Comparison of ENCODE assay signal across 13 cellular contexts in the genomic region with DNA sequence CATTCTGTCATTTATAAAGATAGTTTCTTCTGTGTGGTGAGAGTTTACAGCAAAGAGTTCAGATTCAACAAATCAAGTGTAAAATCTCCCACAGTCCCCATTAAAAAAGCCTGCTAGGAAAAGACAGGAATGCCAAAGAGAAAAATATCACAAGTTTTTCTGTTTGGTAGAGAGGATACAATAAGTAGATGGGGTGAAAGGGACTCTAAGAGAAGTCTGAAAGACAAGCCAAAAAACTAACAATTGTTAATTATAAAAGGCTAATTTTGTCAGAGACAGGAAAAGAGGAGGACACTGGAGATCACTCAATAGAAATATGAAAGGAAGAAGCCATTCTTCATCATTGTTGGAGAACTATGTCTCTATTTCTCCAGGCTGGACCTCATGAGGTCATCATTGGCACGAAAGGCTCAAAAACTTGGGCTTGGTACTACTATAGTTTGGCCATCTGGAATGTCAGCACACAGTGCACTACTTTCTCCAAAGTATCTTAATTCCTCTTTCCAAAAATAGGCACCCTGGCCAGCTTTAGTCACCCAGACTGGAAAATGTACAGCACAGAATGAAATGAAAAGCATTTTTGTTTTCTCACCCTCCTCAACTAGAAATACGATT. TPM values are rescaled to one million over a fixed set of nuclear protein-coding genes. Genes with fewer than 3 reads are reported as not detected.
DNase-seq lines count a peak whose midpoint lies in the region; ATAC-seq and TF ChIP-seq lines count a peak whose summit lies in the region.
"Had no signal": no experiment of that assay in that cellular context is flagged by ENCODE, and none has a peak within 500 bp of the region (broad histone marks: within the 10 kb centered on the region; RNA-seq: fewer than 3 reads in every experiment).

No MANE protein-coding gene starts in this region.

- TF ChIP-seq CTCF in heart right ventricle (IDR thresholded peaks at IDR 0.05) (no peak), transverse colon (IDR thresholded peaks at IDR 0.05) (no peak)

- H3K27ac ChIP-seq in angular gyrus (ENCODE audit: low read depth, low read length), result peak overlapping the region; percentile 11
- H3K27ac ChIP-seq in heart right ventricle, result peak overlapping the region in 8 of 10 donors; percentile 13 to 79 (median 58)
- H3K27ac ChIP-seq in transverse colon, result no peak overlapping the region
- H3K27ac ChIP-seq: KMS-11 had no signal

- H3K4me3 ChIP-seq in heart right ventricle (peak overlapping the region in 4 of 10 donors; percentile 6 to 21 (median 8)), transverse colon (no peak overlapping the region)
- H3K4me3 ChIP-seq: esophagus squamous epithelium had no signal

- in situ Hi-C loops in transverse colon (cut with MboI; ENCODE audit: low pct_ligation_motif_present in 1 of 4, low pct_unique_long_range_greater_than_20kb in 1 of 4, low sequenced_read_pairs in 3 of 4), result no loop called here

- 17% methylated on average over 2 of the region's 2 CpGs for WGBS in heart right ventricle, 2 donors
- 69% methylated on average over 2 of the region's 2 CpGs for WGBS in transverse colon (ENCODE audit: low coverage in 1 of 2), 2 donors

- H3K4me1 ChIP-seq in heart right ventricle, result peaks cover 0 to 57% (median 35%) of the 10 kb centered on the region in 9 donors
- H3K4me1 ChIP-seq in transverse colon, result peaks cover 0 to 12% (median 0%) of the 10 kb centered on the region in 4 donors

- no peaks in the 10 kb centered on the region for H3K9me3 ChIP-seq in heart right ventricle
- H3K9me3 ChIP-seq in transverse colon, result no peaks in the 10 kb centered on the region
- H3K9me3 ChIP-seq: esophagus squamous epithelium had no signal

- intact Hi-C loops in heart right ventricle (cut with DNase I) (loop anchor here in 4 of 10 donors (5.0 to 10.0 kb wide), 2 partner anchors 165 to 248 kb away; no protein-coding TSS in a partner anchor), transverse colon (cut with DNase I; ENCODE audit: low total_unique reads) (no loop called here)

- no peak for TF ChIP-seq POLR2A in transverse colon (IDR thresholded peaks at IDR 0.05)

- H3K36me3 ChIP-seq in heart right ventricle, result no peaks in the 10 kb centered on the region
- H3K36me3 ChIP-seq in transverse colon, result no peaks in the 10 kb centered on the region
- H3K36me3 ChIP-seq: esophagus squamous epithelium had no signal

- no peaks in the 10 kb centered on the region for H3K27me3 ChIP-seq in heart right ventricle
- no peaks in the 10 kb centered on the region for H3K27me3 ChIP-seq in transverse colon
- H3K27me3 ChIP-seq: esophagus squamous epithelium had no signal

- ATAC-seq in heart right ventricle (peak; percentile 72 to 91 (median 88)), GM19035 (IDR thresholded peaks at IDR 0.05; ENCODE audit: unreplicated experiment) (no peak)

- DNase-seq in COLO829 (ENCODE audit: low spot score) (peak; percentile 24), heart right ventricle (peak; percentile 5 to 61), pons (ENCODE audit: low spot score) (peak; percentile 79), DMS79 (lab: John Stamatoyannopoulos, UW) (no peak), transverse colon (no peak), GOT3 (lab: John Stamatoyannopoulos, UW) (no peak)
- DNase-seq: activated naive CD4-positive, alpha-beta T cell treated with Interleukin-2 at 50 U/mL for 16 hours; esophagus squamous epithelium; NCI-H1694 treated with DMSO at 0.1 percent for 48 hours had no signal

- no peak for TF ChIP-seq EP300 in transverse colon (IDR thresholded peaks at IDR 0.05; ENCODE audit: low read depth)

RNA-seq across cellular contexts. Expression of a gene that starts 0.5 kb away (rescaled TPM):
- 10 to 100 TPM; 12.6 to 43.0 (median 25.8) TPM for total RNA-seq in heart right ventricle
- polyA plus RNA-seq in heart right ventricle, result 1 to 10 TPM in 1 of 2 donors, under 1 TPM in 1; 0.80 to 4.9 TPM
- total RNA-seq in transverse colon, result 10 to 100 TPM in 1 of 4 donors, 1 to 10 TPM in 3; 1.6 to 22.7 (median 6.9) TPM
- total RNA-seq: activated CD8-positive, alpha-beta memory T cell treated with anti-CD3 and anti-CD28 coated beads for 36 hours had no signal

Comparison
In these comparisons a context has a peak if more than half of its experiments do, and no peak if none do; other contexts are left out.
1. DNase-seq: peak in COLO829 (single experiment), heart right ventricle (2 of 2) and pons (single experiment); none in DMS79 (single experiment), transverse colon (single experiment) and GOT3 (single experiment).
2. H3K27ac ChIP-seq: peak in angular gyrus (single experiment) and heart right ventricle (8 of 10); none in transverse colon (0 of 4).